In the genomic region with DNA sequence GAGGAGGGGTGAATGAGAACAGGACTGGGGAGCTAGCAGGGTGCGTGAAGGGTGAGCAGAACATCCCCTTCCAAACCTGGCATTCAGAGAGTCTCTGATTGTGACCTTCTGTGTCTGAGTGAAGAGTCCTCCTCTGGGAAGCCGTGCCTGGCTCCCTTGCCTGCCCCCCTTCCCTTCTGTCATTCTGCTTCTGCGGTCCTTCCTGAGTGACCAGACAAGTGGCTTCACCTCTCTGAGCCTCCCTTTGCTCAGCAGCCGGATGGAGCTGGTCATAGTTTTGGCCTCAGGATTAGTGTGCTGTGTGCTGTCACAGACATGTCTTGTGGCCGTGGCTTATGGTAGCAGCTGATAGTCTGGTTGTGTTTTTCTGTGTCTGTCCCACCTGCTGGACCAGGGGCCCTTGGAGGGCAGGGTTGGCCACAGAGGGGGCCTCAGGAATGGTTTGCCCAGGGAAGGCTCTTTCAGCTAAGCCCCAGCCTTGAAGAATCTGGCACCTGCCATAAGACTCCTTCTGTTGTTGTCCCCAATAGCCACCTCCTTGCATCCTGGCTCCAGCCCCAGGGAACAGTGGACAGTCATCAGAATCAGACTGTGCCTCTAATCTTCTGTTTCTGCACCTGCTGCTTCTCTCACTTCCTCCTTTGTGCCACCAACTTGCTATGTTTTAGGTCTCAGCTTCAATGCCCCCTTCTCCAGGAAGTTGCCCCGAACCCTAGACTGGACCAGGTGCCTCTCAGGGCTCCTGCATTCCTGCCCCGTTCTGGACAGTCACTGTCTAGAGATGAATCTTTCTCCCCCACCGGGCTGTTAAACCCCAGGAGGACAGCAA, we compare ENCODE assay signal across 22 cellular contexts. TPM values are rescaled to one million over a fixed set of nuclear protein-coding genes. Genes with fewer than 3 reads are reported as not detected.
DNase-seq lines count a peak whose midpoint lies in the region; ATAC-seq and TF ChIP-seq lines count a peak whose summit lies in the region.
"Had no signal": no experiment of that assay in that cellular context is flagged by ENCODE, and none has a peak within 500 bp of the region (broad histone marks: within the 10 kb centered on the region; RNA-seq: fewer than 3 reads in every experiment).

No MANE protein-coding gene starts in this region.

- H3K79me2 ChIP-seq in MM.1S (ENCODE audit: low read length), result peaks cover 70% of the 10 kb centered on the region

- no peak overlapping the region for H3K4me3 Mint-ChIP-seq in T-helper 2 cell treated with Interferon-gamma antibody and Interleukin-4, amounts not matched to agents 5 μg/mL and 100 μg/mL, for 36 hours
- H3K4me3 Mint-ChIP-seq in activated naive CD8-positive, alpha-beta T cell treated with anti-CD3 and anti-CD28 coated beads, Interleukin-2, amount 50 U/mL, for 24 hours, result no peak overlapping the region
- no peak overlapping the region for H3K4me3 Mint-ChIP-seq in osteocyte (ENCODE audit: unreplicated experiment)

- H3K9ac ChIP-seq in MM.1S (ENCODE audit: low read length), result no peak overlapping the region

- peaks cover 6% of the 10 kb centered on the region; the same call in 1 of the 2 replicates for H3K36me3 ChIP-seq in MM.1S (replicated peaks; ENCODE audit: insufficient read depth, low read length)
- H3K36me3 ChIP-seq in gastrocnemius medialis, result peaks cover 0 to 19% of the 10 kb centered on the region in 2 donors

- H2AFZ ChIP-seq in MM.1S (ENCODE audit: low read length), result no peak overlapping the region
- H2AFZ ChIP-seq: PC-9 had no signal

- H3K27me3 Mint-ChIP-seq in T-helper 2 cell treated with Interferon-gamma antibody and Interleukin-4, amounts not matched to agents 5 μg/mL and 100 μg/mL, for 36 hours (ENCODE audit: low read depth), result no peaks in the 10 kb centered on the region
- H3K27me3 Mint-ChIP-seq in activated naive CD8-positive, alpha-beta T cell treated with anti-CD3 and anti-CD28 coated beads, Interleukin-2, amount 50 U/mL, for 24 hours, result no peaks in the 10 kb centered on the region
- no peaks in the 10 kb centered on the region for H3K27me3 Mint-ChIP-seq in osteocyte (ENCODE audit: unreplicated experiment)
- H3K27me3 Mint-ChIP-seq: CD4-positive, CD25-positive, alpha-beta regulatory T cell had no signal

- peaks cover 18% of the 10 kb centered on the region for H3K4me1 Mint-ChIP-seq in T-helper 2 cell treated with Interferon-gamma antibody and Interleukin-4, amounts not matched to agents 5 μg/mL and 100 μg/mL, for 36 hours (ENCODE audit: low read depth)
- peaks cover 41% of the 10 kb centered on the region for H3K4me1 Mint-ChIP-seq in activated naive CD8-positive, alpha-beta T cell treated with anti-CD3 and anti-CD28 coated beads, Interleukin-2, amount 50 U/mL, for 24 hours
- H3K4me1 Mint-ChIP-seq in osteocyte (ENCODE audit: unreplicated experiment), result peaks cover 15% of the 10 kb centered on the region

- peak overlapping the region; percentile 22; the same call in 1 of the 2 replicates for H3K4me2 ChIP-seq in MM.1S (ENCODE audit: low read depth, low read length)
- H3K4me2 ChIP-seq: PC-9 had no signal

- intact Hi-C loops in gastrocnemius medialis (cut with DNase I; ENCODE audit: low total_unique reads), result no loop called here

- H3K9me3 Mint-ChIP-seq in T-helper 2 cell treated with Interferon-gamma antibody and Interleukin-4, amounts not matched to agents 5 μg/mL and 100 μg/mL, for 36 hours, result no peaks in the 10 kb centered on the region
- no peaks in the 10 kb centered on the region for H3K9me3 Mint-ChIP-seq in activated naive CD8-positive, alpha-beta T cell treated with anti-CD3 and anti-CD28 coated beads, Interleukin-2, amount 50 U/mL, for 24 hours
- H3K9me3 Mint-ChIP-seq in osteocyte (ENCODE audit: unreplicated experiment), result no peaks in the 10 kb centered on the region
- H3K9me3 Mint-ChIP-seq: CD4-positive, CD25-positive, alpha-beta regulatory T cell had no signal

- H3F3A ChIP-seq in MM.1S (ENCODE audit: insufficient read depth, low read length), result peaks cover 8% of the 10 kb centered on the region; the same call in 1 of the 2 replicates

- H3K27ac Mint-ChIP-seq in T-helper 2 cell treated with Interferon-gamma antibody and Interleukin-4, amounts not matched to agents 5 μg/mL and 100 μg/mL, for 36 hours, result peak overlapping the region; percentile 45
- peak overlapping the region; percentile 33 for H3K27ac Mint-ChIP-seq in activated naive CD8-positive, alpha-beta T cell treated with anti-CD3 and anti-CD28 coated beads, Interleukin-2, amount 50 U/mL, for 24 hours
- peak overlapping the region; percentile 20 for H3K27ac Mint-ChIP-seq in osteocyte (ENCODE audit: unreplicated experiment)

- H3K27me3 ChIP-seq in MM.1S (replicated peaks; ENCODE audit: insufficient read depth, low read length) (no peaks in the 10 kb centered on the region), gastrocnemius medialis (no peaks in the 10 kb centered on the region)
- H3K27me3 ChIP-seq: colonic mucosa had no signal

- peaks cover 35% of the 10 kb centered on the region for H3K4me1 ChIP-seq in MM.1S (ENCODE audit: low read length)
- peaks cover 24 to 34% of the 10 kb centered on the region in 2 donors for H3K4me1 ChIP-seq in gastrocnemius medialis

- H3K9me2 ChIP-seq in MM.1S (replicated peaks; ENCODE audit: insufficient read depth, low read length), result no peaks in the 10 kb centered on the region

- H3K9me3 ChIP-seq in MM.1S (replicated peaks; ENCODE audit: insufficient read depth, low read length), result no peaks in the 10 kb centered on the region
- H3K9me3 ChIP-seq in gastrocnemius medialis, result no peaks in the 10 kb centered on the region
- H3K9me3 ChIP-seq: colonic mucosa had no signal

- in situ Hi-C loops in gastrocnemius medialis (cut with MboI; ENCODE audit: low sequenced_read_pairs in 4 of 4), result no loop called here

- H3K27ac ChIP-seq in MM.1S (ENCODE audit: low read length) (peak overlapping the region; percentile 62; the same call in 1 of the 2 replicates), gastrocnemius medialis (no peak overlapping the region)
- H3K27ac ChIP-seq: colonic mucosa, PC-9 had no signal

- DNase-seq in T-helper 2 cell treated with Interferon-gamma antibody and Interleukin-4, amounts not matched to agents 5 μg/mL and 100 μg/mL, for 36 hours (ENCODE audit: low spot score), result no peak
- no peak for DNase-seq in T-helper 2 cell
- no peak for DNase-seq in MM.1S
- DNase-seq in activated naive CD8-positive, alpha-beta T cell treated with anti-CD3 and anti-CD28 coated beads, Interleukin-2, amount 50 U/mL, for 24 hours, result no peak
- no peak for DNase-seq in osteocyte (ENCODE audit: extremely low spot score, unreplicated experiment)
- DNase-seq in gastrocnemius medialis, result no peak
- DNase-seq in NCI-H1417 treated with DMSO at 0.1 percent for 48 hours (lab: John Stamatoyannopoulos, UW), result no peak
- DNase-seq in SW 1271 (lab: John Stamatoyannopoulos, UW), result no peak
- DNase-seq: 8988T; activated CD4-positive, alpha-beta T cell treated with anti-CD3 and anti-CD28 coated beads for 1 hour; activated T-cell treated with anti-CD3 and anti-CD28 coated beads for 4 hours; aorta; CD4-positive, CD25-positive, alpha-beta regulatory T cell; colonic mucosa; erythroblast; head of caudate nucleus; NCI-H1105 treated with DMSO at 0.1 percent for 48 hours; NCI-H446 treated with DMSO at 0.1 percent for 48 hours; PC-9; stimulated activated CD4-positive, alpha-beta T cell treated with anti-CD3 and anti-CD28 coated beads, Interleukin-12 subunit alpha, Interleukin-12 subunit beta, amount 100 ng/mL, for 4 hours had no signal

- TF ChIP-seq POLR2A in gastrocnemius medialis (IDR thresholded peaks at IDR 0.05), result no peak

- H4K20me1 ChIP-seq in MM.1S (ENCODE audit: insufficient read depth, low read length), result no peaks in the 10 kb centered on the region; the same call in none of the 2 replicates

- peaks cover 10% of the 10 kb centered on the region for H3K36me3 Mint-ChIP-seq in T-helper 2 cell treated with Interferon-gamma antibody and Interleukin-4, amounts not matched to agents 5 μg/mL and 100 μg/mL, for 36 hours (ENCODE audit: low read depth)
- H3K36me3 Mint-ChIP-seq in activated naive CD8-positive, alpha-beta T cell treated with anti-CD3 and anti-CD28 coated beads, Interleukin-2, amount 50 U/mL, for 24 hours (ENCODE audit: low read depth), result peaks cover 15% of the 10 kb centered on the region
- H3K36me3 Mint-ChIP-seq in osteocyte (ENCODE audit: unreplicated experiment), result peaks cover 11% of the 10 kb centered on the region

- H3K4me3 ChIP-seq in MM.1S (ENCODE audit: low read length), result no peak overlapping the region
- no peak overlapping the region for H3K4me3 ChIP-seq in gastrocnemius medialis
- H3K4me3 ChIP-seq: colonic mucosa, PC-9 had no signal

- no peak for ATAC-seq in activated naive CD8-positive, alpha-beta T cell treated with anti-CD3 and anti-CD28 coated beads, Interleukin-2, amount 50 U/mL, for 24 hours
- no peak for ATAC-seq in gastrocnemius medialis
- ATAC-seq: HepG2 had no signal

- TF ChIP-seq CTCF in MM.1S (IDR thresholded peaks at IDR 0.05; ENCODE audit: low read length), result no peak
- no peak for TF ChIP-seq CTCF in osteocyte (IDR thresholded peaks at IDR 0.05)
- TF ChIP-seq CTCF in gastrocnemius medialis (IDR thresholded peaks at IDR 0.05 in 4 of 5, conservative IDR thresholded peaks at IDR 0.05 in 1 of 5), result no peak

RNA-seq across cellular contexts. Expression of a gene that starts 5.9 kb away (rescaled TPM):
- total RNA-seq in osteocyte, result 124 and 126 TPM in 2 replicates
- total RNA-seq in gastrocnemius medialis, result 100 to 1,000 TPM in 1 of 4 donors, 10 to 100 TPM in 3; 61.3 to 116 (median 89.4) TPM

RNA-seq across cellular contexts. Expression of a gene that starts 15.3 kb away (rescaled TPM):
- total RNA-seq in osteocyte, result not detected in 2 replicates
- 10 to 100 TPM in 1 of 4 donors, 1 to 10 TPM in 1, not detected in 2; 8.9 to 24.0 TPM for total RNA-seq in gastrocnemius medialis
- total RNA-seq: CD4-positive, CD25-positive, alpha-beta regulatory T cell; PC-9 had no signal

RNA-seq across cellular contexts. Expression of a gene that starts 19.1 kb away (rescaled TPM):
- not detected in 2 replicates for total RNA-seq in osteocyte
- not detected for total RNA-seq in gastrocnemius medialis
- total RNA-seq: aorta; CD4-positive, CD25-positive, alpha-beta regulatory T cell; colonic mucosa; PC-9; subcutaneous adipose tissue had no signal

RNA-seq across cellular contexts. Expression of a gene that starts 40.1 kb away (rescaled TPM):
- total RNA-seq in osteocyte (14.3 and 15.1 TPM in 2 replicates), gastrocnemius medialis (10 to 100 TPM in 3 of 4 donors, 1 to 10 TPM in 1; 8.4 to 21.5 (median 12.9) TPM)

RNA-seq across cellular contexts. Expression of a gene that starts 46.7 kb away (rescaled TPM):
- 3.3 TPM in 1 of 2 replicates, not detected in the other for total RNA-seq in osteocyte
- 10 to 100 TPM in 1 of 4 donors, 1 to 10 TPM in 3; 1.1 to 18.7 (median 7.9) TPM for total RNA-seq in gastrocnemius medialis
- total RNA-seq: CD4-positive, CD25-positive, alpha-beta regulatory T cell had no signal
